Comparison of ENCODE assay signal across 8 cellular contexts in the genomic region with DNA sequence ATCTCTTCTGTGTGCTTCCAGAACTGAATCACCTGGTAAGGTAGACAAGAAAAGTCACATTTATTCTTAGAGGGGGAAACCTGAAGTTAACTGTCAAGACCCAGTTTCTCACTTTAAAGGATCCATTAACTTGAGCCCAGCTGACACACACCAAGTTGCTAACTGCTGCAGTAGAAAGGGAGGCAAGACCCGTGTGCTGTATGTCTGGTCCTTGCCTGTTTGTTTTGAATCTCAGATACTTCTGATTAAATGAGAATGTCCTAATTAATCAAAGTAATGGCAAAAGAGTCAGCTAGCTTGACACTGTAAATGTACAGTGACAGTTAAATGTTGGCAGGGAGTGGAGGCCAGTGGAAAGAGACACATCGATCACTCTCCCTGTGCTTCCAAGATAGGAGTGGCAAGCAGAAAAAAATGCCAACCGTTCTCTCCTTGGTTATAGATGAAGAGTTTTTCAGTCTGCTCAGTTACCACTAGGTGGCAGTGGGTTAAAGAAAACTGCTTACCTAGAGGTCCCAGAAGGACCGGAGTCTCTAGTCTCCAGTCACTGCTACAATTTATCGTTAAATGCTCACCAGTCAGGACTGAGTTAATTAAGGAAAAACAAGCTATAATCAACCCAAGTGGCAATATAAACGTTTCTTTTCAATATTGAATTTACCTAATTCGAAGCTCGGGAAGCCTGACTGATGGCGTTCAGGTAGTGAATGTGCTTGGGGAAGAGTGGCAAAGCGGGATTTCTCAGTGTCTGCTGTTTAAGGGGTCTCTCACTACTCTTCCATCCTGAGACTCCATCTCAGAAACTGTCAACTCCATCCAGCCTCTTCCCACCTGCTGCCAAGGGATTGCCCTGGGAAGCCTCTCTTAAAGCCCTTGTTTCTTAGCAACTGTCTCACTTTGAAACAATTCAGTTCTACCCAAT. TPM values are rescaled to one million over a fixed set of nuclear protein-coding genes. Genes with fewer than 3 reads are reported as not detected.
DNase-seq lines count a peak whose midpoint lies in the region; ATAC-seq and TF ChIP-seq lines count a peak whose summit lies in the region.

No MANE protein-coding gene starts in this region.

- no peaks in the 10 kb centered on the region for H4K20me1 ChIP-seq in SU-DHL-6 (ENCODE audit: low read depth, low read length)

- H3K4me2 ChIP-seq in SU-DHL-6 (ENCODE audit: low read depth, low read length, poor library complexity, severe bottlenecking) = no peak overlapping the region

- POLR2A ChIA-PET in HEK293 (lab: Yijun Ruan, JAX) = no interaction called here
- POLR2A ChIA-PET in naive thymus-derived CD8-positive, alpha-beta T cell (lab: Charles Lee) = no interaction called here

- no peaks in the 10 kb centered on the region for H3F3A ChIP-seq in SU-DHL-6 (ENCODE audit: insufficient read depth)

- H3K27me3 Mint-ChIP-seq in naive thymus-derived CD8-positive, alpha-beta T cell = no peaks in the 10 kb centered on the region

- no peak overlapping the region for H3K4me3 Mint-ChIP-seq in naive thymus-derived CD8-positive, alpha-beta T cell

- no peaks in the 10 kb centered on the region for H3K9me2 ChIP-seq in SU-DHL-6 (replicated peaks; ENCODE audit: insufficient read depth, low read length)

- H3K4me3 ChIP-seq in HEK293 (ENCODE audit: low read depth, low read length) (no peak overlapping the region), SU-DHL-6 (ENCODE audit: insufficient read depth, low read length, poor library complexity, severe bottlenecking) (no peak overlapping the region)

- H2AFZ ChIP-seq in SU-DHL-6 (ENCODE audit: low read depth, low read length, severe bottlenecking) = no peak overlapping the region

- H3K27ac ChIP-seq in HEK293 (ENCODE audit: extremely low read depth, low read depth, low read length) (no peak overlapping the region), SU-DHL-6 (ENCODE audit: low read depth, low read length) (no peak overlapping the region)

- peak; percentile 81 to 90 for ATAC-seq in naive thymus-derived CD8-positive, alpha-beta T cell

- in situ Hi-C loops in ACHN (cut with HindIII; ENCODE audit: low pct_ligation_motif_present, low pct_unique_long_range_greater_than_20kb, low sequenced_read_pairs) = no loop called here

- no peak for TF ChIP-seq CTCF in HEK293 (tag by site-specific recombination; IDR thresholded peaks at IDR 0.05)
- peak; percentile 84 for TF ChIP-seq CTCF in SU-DHL-6 (IDR thresholded peaks at IDR 0.05; ENCODE audit: insufficient read depth, low read length, poor library complexity, severe bottlenecking)

- no peaks in the 10 kb centered on the region for H3K4me1 ChIP-seq in HEK293 (ENCODE audit: control insufficient read depth, insufficient read depth, low read length)

- H3K9me3 Mint-ChIP-seq in naive thymus-derived CD8-positive, alpha-beta T cell = no peaks in the 10 kb centered on the region

- no peaks in the 10 kb centered on the region for H3K79me2 ChIP-seq in SU-DHL-6 (ENCODE audit: insufficient read depth, low read length)

- H3K9me3 ChIP-seq in HEK293 (ENCODE audit: control insufficient read depth, insufficient read depth, low read depth, low read length) (no peaks in the 10 kb centered on the region), SU-DHL-6 (ENCODE audit: insufficient read depth, low read length) (no peaks in the 10 kb centered on the region)

- peak; percentile 61 for DNase-seq in ACHN
- peak; percentile 82 for DNase-seq in GM03348 (ENCODE audit: low spot score)
- peak; percentile 68 for DNase-seq in NCI-H146 (lab: John Stamatoyannopoulos, UW)
- DNase-seq in fibroblast of gingiva (ENCODE audit: low read depth) = peak; percentile 64
- DNase-seq in naive thymus-derived CD8-positive, alpha-beta T cell = peak in 4 of 10 donors; percentile 17 to 42 (median 40)
- no peak for DNase-seq in NK-92 (lab: John Stamatoyannopoulos, UW; ENCODE audit: unreplicated experiment)

- no peaks in the 10 kb centered on the region for H3K27me3 ChIP-seq in SU-DHL-6 (ENCODE audit: low read length)

- H3K4me1 Mint-ChIP-seq in naive thymus-derived CD8-positive, alpha-beta T cell = peaks cover 0 to 6% (median 2%) of the 10 kb centered on the region in 4 donors

- peaks cover 0 to 19% (median 5%) of the 10 kb centered on the region in 3 donors for H3K36me3 Mint-ChIP-seq in naive thymus-derived CD8-positive, alpha-beta T cell

- H3K27ac Mint-ChIP-seq in naive thymus-derived CD8-positive, alpha-beta T cell = no peak overlapping the region

- CTCF ChIA-PET in HEK293 (lab: Yijun Ruan, JAX) = interaction anchor here (0.5 to 3.6 kb wide), 50 partner anchors 8 to 1455 kb away, joined by 3 to 16 read pairs (median 4); a partner anchor contains a TSS

- H3K36me3 ChIP-seq in HEK293 (ENCODE audit: control insufficient read depth in 2 of 2, insufficient read depth in 1 of 2, low read length in 2 of 2) (peaks cover 7 to 20% of the 10 kb centered on the region in 2 experiments), SU-DHL-6 (ENCODE audit: low read length) (no peaks in the 10 kb centered on the region)

- H3K9ac ChIP-seq in SU-DHL-6 (ENCODE audit: low read length) = no peak overlapping the region

TF ChIP-seq in HEK293, 187 proteins besides CTCF, POLR2A, EP300 and RAD21:
- TF ChIP-seq ZNF654 (tag by site-specific recombination; IDR thresholded peaks at IDR 0.05; ENCODE audit: low read depth) (peak; percentile 86), ZNF335 (tag by site-specific recombination; conservative IDR thresholded peaks at IDR 0.05) (peak; percentile 68), ZNF350 (tag by site-specific recombination; IDR thresholded peaks at IDR 0.05) (no peak), KLF10 (tag by site-specific recombination; IDR thresholded peaks at IDR 0.05) (no peak), ZNF660 (tag by site-specific recombination; IDR thresholded peaks at IDR 0.05) (0 out of 2 replicates have a peak, but pooled peaks have one; percentile 53), PRDM1 (tag by site-specific recombination; IDR thresholded peaks at IDR 0.05) (0 out of 2 replicates have a peak, but pooled peaks have one; percentile 26), ZNF548 (tag by site-specific recombination; IDR thresholded peaks at IDR 0.05) (no peak), ZBTB17 (tag by site-specific recombination; IDR thresholded peaks at IDR 0.05) (peak; percentile 76)
- TF ChIP-seq, protein P1, sequence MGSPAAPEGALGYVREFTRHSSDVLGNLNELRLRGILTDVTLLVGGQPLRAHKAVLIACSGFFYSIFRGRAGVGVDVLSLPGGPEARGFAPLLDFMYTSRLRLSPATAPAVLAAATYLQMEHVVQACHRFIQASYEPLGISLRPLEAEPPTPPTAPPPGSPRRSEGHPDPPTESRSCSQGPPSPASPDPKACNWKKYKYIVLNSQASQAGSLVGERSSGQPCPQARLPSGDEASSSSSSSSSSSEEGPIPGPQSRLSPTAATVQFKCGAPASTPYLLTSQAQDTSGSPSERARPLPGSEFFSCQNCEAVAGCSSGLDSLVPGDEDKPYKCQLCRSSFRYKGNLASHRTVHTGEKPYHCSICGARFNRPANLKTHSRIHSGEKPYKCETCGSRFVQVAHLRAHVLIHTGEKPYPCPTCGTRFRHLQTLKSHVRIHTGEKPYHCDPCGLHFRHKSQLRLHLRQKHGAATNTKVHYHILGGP (tag by site-specific recombination; IDR thresholded peaks at IDR 0.05) = no peak
- TF ChIP-seq, protein P2, sequence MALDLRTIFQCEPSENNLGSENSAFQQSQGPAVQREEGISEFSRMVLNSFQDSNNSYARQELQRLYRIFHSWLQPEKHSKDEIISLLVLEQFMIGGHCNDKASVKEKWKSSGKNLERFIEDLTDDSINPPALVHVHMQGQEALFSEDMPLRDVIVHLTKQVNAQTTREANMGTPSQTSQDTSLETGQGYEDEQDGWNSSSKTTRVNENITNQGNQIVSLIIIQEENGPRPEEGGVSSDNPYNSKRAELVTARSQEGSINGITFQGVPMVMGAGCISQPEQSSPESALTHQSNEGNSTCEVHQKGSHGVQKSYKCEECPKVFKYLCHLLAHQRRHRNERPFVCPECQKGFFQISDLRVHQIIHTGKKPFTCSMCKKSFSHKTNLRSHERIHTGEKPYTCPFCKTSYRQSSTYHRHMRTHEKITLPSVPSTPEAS (tag by site-specific recombination; IDR thresholded peaks at IDR 0.05) = no peak
- TF ChIP-seq, protein P3, sequence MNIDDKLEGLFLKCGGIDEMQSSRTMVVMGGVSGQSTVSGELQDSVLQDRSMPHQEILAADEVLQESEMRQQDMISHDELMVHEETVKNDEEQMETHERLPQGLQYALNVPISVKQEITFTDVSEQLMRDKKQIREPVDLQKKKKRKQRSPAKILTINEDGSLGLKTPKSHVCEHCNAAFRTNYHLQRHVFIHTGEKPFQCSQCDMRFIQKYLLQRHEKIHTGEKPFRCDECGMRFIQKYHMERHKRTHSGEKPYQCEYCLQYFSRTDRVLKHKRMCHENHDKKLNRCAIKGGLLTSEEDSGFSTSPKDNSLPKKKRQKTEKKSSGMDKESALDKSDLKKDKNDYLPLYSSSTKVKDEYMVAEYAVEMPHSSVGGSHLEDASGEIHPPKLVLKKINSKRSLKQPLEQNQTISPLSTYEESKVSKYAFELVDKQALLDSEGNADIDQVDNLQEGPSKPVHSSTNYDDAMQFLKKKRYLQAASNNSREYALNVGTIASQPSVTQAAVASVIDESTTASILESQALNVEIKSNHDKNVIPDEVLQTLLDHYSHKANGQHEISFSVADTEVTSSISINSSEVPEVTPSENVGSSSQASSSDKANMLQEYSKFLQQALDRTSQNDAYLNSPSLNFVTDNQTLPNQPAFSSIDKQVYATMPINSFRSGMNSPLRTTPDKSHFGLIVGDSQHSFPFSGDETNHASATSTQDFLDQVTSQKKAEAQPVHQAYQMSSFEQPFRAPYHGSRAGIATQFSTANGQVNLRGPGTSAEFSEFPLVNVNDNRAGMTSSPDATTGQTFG (tag by site-specific recombination; IDR thresholded peaks at IDR 0.05; ENCODE audit: borderline replicate concordance) = no peak
- TF ChIP-seq, protein P4, sequence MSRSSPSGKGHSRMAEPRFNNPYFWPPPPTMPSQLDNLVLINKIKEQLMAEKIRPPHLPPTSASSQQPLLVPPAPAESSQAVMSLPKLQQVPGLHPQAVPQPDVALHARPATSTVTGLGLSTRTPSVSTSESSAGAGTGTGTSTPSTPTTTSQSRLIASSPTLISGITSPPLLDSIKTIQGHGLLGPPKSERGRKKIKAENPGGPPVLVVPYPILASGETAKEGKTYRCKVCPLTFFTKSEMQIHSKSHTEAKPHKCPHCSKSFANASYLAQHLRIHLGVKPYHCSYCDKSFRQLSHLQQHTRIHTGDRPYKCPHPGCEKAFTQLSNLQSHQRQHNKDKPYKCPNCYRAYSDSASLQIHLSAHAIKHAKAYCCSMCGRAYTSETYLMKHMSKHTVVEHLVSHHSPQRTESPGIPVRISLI (tag by site-specific recombination; IDR thresholded peaks at IDR 0.05) = peak; percentile 59; the same call in 1 of the 2 replicates

RNA-seq across cellular contexts. Expression of a gene that starts 18.4 kb away (rescaled TPM):
- 1 to 10 TPM; 5.1 to 5.2 TPM for total RNA-seq in naive thymus-derived CD8-positive, alpha-beta T cell
- under 1 TPM; 0.36 to 0.64 (median 0.42) TPM for polyA plus RNA-seq in naive thymus-derived CD8-positive, alpha-beta T cell

RNA-seq across cellular contexts. Expression of a gene that starts 30.7 kb away (rescaled TPM):
- total RNA-seq in naive thymus-derived CD8-positive, alpha-beta T cell = 10 to 100 TPM; 13.4 TPM
- 1 to 10 TPM; 6.3 to 9.0 (median 8.0) TPM for polyA plus RNA-seq in naive thymus-derived CD8-positive, alpha-beta T cell
